In the genomic region with DNA sequence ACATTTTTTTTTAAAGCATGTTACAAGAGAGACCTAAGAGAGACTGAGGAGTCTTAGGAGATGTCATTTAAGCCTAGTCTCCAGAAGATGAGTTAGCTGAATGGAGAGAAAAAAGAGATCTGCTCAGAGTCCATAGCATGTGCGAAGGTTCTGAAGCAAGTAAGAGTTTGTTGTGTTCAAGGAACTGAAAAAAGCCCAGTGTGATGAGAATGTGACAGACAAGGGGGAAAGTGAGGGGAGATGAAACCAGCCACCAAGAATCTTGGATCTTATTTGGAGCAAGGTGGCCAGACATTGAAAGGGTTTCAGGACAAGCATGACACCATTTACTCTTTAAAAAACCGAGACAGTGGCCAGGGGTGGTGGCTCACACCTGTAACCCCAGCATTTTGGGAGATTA, we compare ENCODE assay signal across 1 cellular context.
TF ChIP-seq lines count a peak whose summit lies in the region.

No MANE protein-coding gene starts in this region.

TF ChIP-seq in HepG2, 621 proteins besides CTCF, POLR2A, EP300 and RAD21:
- TF ChIP-seq ARNT2 (CRISPR knock-in tag; IDR thresholded peaks at IDR 0.05; ENCODE audit: low read depth) (no peak), U2AF1 (optimal IDR thresholded peaks at IDR 0.05; ENCODE audit: low read depth, low read length) (no peak), SAFB2 (CRISPR knock-in tag; IDR thresholded peaks at IDR 0.05; ENCODE audit: borderline replicate concordance, low read depth) (no peak), MTF2 (CRISPR knock-in tag; IDR thresholded peaks at IDR 0.05; ENCODE audit: borderline replicate concordance) (no peak), ZNF678 (CRISPR knock-in tag; IDR thresholded peaks at IDR 0.05) (no peak)
TF ChIP-seq in HepG2: peak in this region for 0.
